In the genomic region with DNA sequence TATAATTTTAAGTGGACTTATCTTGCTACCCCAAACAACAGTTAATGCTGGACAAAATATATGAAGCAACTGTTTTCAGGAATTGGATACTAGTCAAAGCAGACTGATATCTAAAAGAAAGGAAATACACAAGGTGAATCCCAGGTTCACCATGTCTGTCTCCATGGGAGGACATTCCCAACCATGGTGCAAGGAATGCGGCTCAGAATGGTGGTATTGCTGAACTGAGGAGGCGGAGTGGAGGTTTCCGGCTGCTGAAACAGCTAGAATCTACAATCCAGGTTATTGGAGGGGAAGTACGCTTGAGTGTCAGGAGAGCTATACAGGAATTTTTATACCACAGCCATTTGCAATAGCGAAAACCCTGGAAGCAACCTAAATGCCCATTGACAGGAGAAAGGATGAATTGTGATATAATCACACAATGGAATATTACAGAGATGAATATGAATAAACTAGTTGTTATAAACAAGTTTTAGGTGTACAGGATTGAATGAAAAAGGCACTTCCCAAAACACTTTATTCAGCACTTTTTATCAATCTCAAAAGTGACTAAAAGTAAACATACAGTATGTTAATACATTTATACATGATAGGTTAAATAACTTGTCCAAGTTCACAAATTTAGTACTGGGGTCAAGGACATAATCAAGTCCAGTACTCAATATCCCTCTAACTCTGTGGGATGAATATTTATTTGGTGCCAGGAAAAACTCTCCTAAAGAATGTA, we compare ENCODE assay signal across 2 cellular contexts.
TF ChIP-seq lines count a peak whose summit lies in the region.

No MANE protein-coding gene starts in this region.

TF ChIP-seq in A549, 52 proteins besides CTCF, POLR2A, EP300 and RAD21:
- TF ChIP-seq ZSCAN20 (CRISPR knock-in tag; IDR thresholded peaks at IDR 0.05) (no peak), MAFK (IDR thresholded peaks at IDR 0.05; ENCODE audit: partially characterized antibody) (peak; percentile 42)

TF ChIP-seq in H1, 55 proteins besides CTCF, POLR2A, EP300 and RAD21:
- TF ChIP-seq, protein P1, sequence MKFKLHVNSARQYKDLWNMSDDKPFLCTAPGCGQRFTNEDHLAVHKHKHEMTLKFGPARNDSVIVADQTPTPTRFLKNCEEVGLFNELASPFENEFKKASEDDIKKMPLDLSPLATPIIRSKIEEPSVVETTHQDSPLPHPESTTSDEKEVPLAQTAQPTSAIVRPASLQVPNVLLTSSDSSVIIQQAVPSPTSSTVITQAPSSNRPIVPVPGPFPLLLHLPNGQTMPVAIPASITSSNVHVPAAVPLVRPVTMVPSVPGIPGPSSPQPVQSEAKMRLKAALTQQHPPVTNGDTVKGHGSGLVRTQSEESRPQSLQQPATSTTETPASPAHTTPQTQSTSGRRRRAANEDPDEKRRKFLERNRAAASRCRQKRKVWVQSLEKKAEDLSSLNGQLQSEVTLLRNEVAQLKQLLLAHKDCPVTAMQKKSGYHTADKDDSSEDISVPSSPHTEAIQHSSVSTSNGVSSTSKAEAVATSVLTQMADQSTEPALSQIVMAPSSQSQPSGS (IDR thresholded peaks at IDR 0.05; ENCODE audit: low read length) = no peak
- TF ChIP-seq TEAD4 (IDR thresholded peaks at IDR 0.05; ENCODE audit: low read depth, low read length) (peak; percentile 68), POLR2AphosphoS5 (IDR thresholded peaks at IDR 0.05; ENCODE audit: low read depth, low read length) (peak; percentile 59; the same call in 1 of the 2 replicates)
TF ChIP-seq in H1: peak in this region for 2.
